Comparison of ENCODE assay signal across 32 cellular contexts in genomic region chr1:83834621-83835264, GRCh38.
A peak's percentile ranks its signal among the peaks of the same experiment; 100 is the strongest.
DNase-seq lines count a peak whose midpoint lies in the region; ATAC-seq and TF ChIP-seq lines count a peak whose summit lies in the region.
"Had no signal": no experiment of that assay in that cellular context is flagged by ENCODE, and none has a peak within 500 bp of the region (broad histone marks: within the 10 kb centered on the region; RNA-seq: fewer than 3 reads in every experiment).

No MANE protein-coding gene starts in this region.

- no peak for DNase-seq in HFFc6
- DNase-seq in epithelial cell of proximal tubule (ENCODE audit: low read depth): no peak
- DNase-seq in progenitor cell of endocrine pancreas (ENCODE audit: low spot score, unreplicated experiment): no peak
- DNase-seq in NCI-H146 (lab: John Stamatoyannopoulos, UW): no peak
- no peak for DNase-seq in NCI-H748 treated with DMSO at 0.1 percent for 48 hours (lab: John Stamatoyannopoulos, UW)
- DNase-seq: activated CD4-positive, alpha-beta T cell treated with anti-CD3 and anti-CD28 coated beads for 36 hours; amniotic stem cell; brain microvascular endothelial cell; C1 segment of cervical spinal cord; colonic mucosa; DMS79; effector memory CD4-positive, alpha-beta T cell; foreskin fibroblast; GM23248; heart left ventricle; KBM-7; kidney; naive B cell; NCI-H1105; NCI-H2029; NCI-H524; SHP77; sigmoid colon had no signal

- no peaks in the 10 kb centered on the region for H3K4me1 Mint-ChIP-seq in HFFc6 (ENCODE audit: low read depth)
- peaks cover 11% of the 10 kb centered on the region for H3K4me1 Mint-ChIP-seq in progenitor cell of endocrine pancreas (ENCODE audit: low read depth)
- H3K4me1 Mint-ChIP-seq: activated CD4-positive, alpha-beta T cell treated with anti-CD3 and anti-CD28 coated beads for 36 hours; naive B cell; stimulated activated effector memory CD8-positive, alpha-beta T cell treated with anti-CD3 and anti-CD28 coated beads, Interleukin-12 subunit alpha, Interleukin-12 subunit beta, amount 100 ng/mL, for 72 hours had no signal

- H3K36me3 Mint-ChIP-seq in HFFc6 (ENCODE audit: low read depth): no peaks in the 10 kb centered on the region
- H3K36me3 Mint-ChIP-seq in progenitor cell of endocrine pancreas (ENCODE audit: insufficient read depth): no peaks in the 10 kb centered on the region
- H3K36me3 Mint-ChIP-seq: mesothelial cell of epicardium; stimulated activated effector memory CD8-positive, alpha-beta T cell treated with anti-CD3 and anti-CD28 coated beads, Interleukin-12 subunit alpha, Interleukin-12 subunit beta, amount 100 ng/mL, for 72 hours had no signal

- H3K27ac Mint-ChIP-seq in HFFc6 (no peak overlapping the region), progenitor cell of endocrine pancreas (no peak overlapping the region)
- H3K27ac Mint-ChIP-seq: activated CD4-positive, alpha-beta T cell treated with anti-CD3 and anti-CD28 coated beads for 36 hours; activated naive CD4-positive, alpha-beta T cell treated with anti-CD3 and anti-CD28 coated beads, Interleukin-2, amount 50 U/mL, for 24 hours; activated T-helper 2 cell treated with anti-CD3 and anti-CD28 coated beads, Interferon-gamma antibody, Interleukin-2, Interleukin-4, amounts not matched to agents 10 μg/mL and 5 μg/mL and 100 μg/mL, durations not matched to agents 14 hours and 24 hours and 36 hours; mesothelial cell of epicardium; stimulated activated effector memory CD8-positive, alpha-beta T cell treated with anti-CD3 and anti-CD28 coated beads, Interleukin-12 subunit alpha, Interleukin-12 subunit beta, amount 100 ng/mL, for 72 hours had no signal

- ATAC-seq in GM21528 (IDR thresholded peaks at IDR 0.05; ENCODE audit: low FRiP score, unreplicated experiment): no peak
- ATAC-seq: activated CD4-positive, alpha-beta T cell treated with anti-CD3 and anti-CD28 coated beads for 36 hours; esophagus mucosa; heart left ventricle; stimulated activated effector memory CD8-positive, alpha-beta T cell treated with anti-CD3 and anti-CD28 coated beads, Interleukin-12 subunit alpha, Interleukin-12 subunit beta, amount 100 ng/mL, for 72 hours had no signal

- H3K9me3 Mint-ChIP-seq in HFFc6 (no peaks in the 10 kb centered on the region), progenitor cell of endocrine pancreas (ENCODE audit: low read depth) (no peaks in the 10 kb centered on the region)
- H3K9me3 Mint-ChIP-seq: activated naive CD4-positive, alpha-beta T cell treated with anti-CD3 and anti-CD28 coated beads, Interleukin-2, amount 50 U/mL, for 24 hours; activated T-helper 2 cell treated with anti-CD3 and anti-CD28 coated beads, Interferon-gamma antibody, Interleukin-2, Interleukin-4, amounts not matched to agents 10 μg/mL and 5 μg/mL and 100 μg/mL, durations not matched to agents 14 hours and 24 hours and 36 hours; naive B cell; stimulated activated effector memory CD8-positive, alpha-beta T cell treated with anti-CD3 and anti-CD28 coated beads, Interleukin-12 subunit alpha, Interleukin-12 subunit beta, amount 100 ng/mL, for 72 hours had no signal

- TF ChIP-seq CTCF in HFFc6 (IDR thresholded peaks at IDR 0.05): peak; percentile 30; the same call in 1 of the 2 replicates
- TF ChIP-seq CTCF in VCaP (conservative IDR thresholded peaks at IDR 0.05): 0 out of 2 replicates have a peak, but pooled peaks have one; percentile 11
- TF ChIP-seq CTCF in epithelial cell of proximal tubule (conservative IDR thresholded peaks at IDR 0.05; ENCODE audit: low read depth, low read length): peak; percentile 18
- TF ChIP-seq CTCF in progenitor cell of endocrine pancreas (IDR thresholded peaks at IDR 0.05; ENCODE audit: unreplicated experiment): peak; percentile 27

- H3K27me3 Mint-ChIP-seq in HFFc6 (ENCODE audit: insufficient read depth) (no peaks in the 10 kb centered on the region; the same call in 1 of the 2 replicates), progenitor cell of endocrine pancreas (no peaks in the 10 kb centered on the region)
- H3K27me3 Mint-ChIP-seq: activated CD4-positive, alpha-beta T cell treated with anti-CD3 and anti-CD28 coated beads for 36 hours; activated naive CD4-positive, alpha-beta T cell treated with anti-CD3 and anti-CD28 coated beads, Interleukin-2, amount 50 U/mL, for 24 hours had no signal

- no peak overlapping the region for H3K27ac ChIP-seq in VCaP
- H3K27ac ChIP-seq: brain microvascular endothelial cell, colonic mucosa, GM23248, heart left ventricle, prostate gland, sigmoid colon, tibial nerve had no signal

- H3K4me3 ChIP-seq in epithelial cell of proximal tubule (ENCODE audit: low read depth, low read length): no peak overlapping the region
- H3K4me3 ChIP-seq: colonic mucosa, GM23248, heart left ventricle, prostate gland, sigmoid colon, tibial nerve had no signal

- no peak overlapping the region for H3K4me3 Mint-ChIP-seq in HFFc6
- no peak overlapping the region for H3K4me3 Mint-ChIP-seq in progenitor cell of endocrine pancreas (ENCODE audit: low read depth)
- H3K4me3 Mint-ChIP-seq: activated CD4-positive, alpha-beta T cell treated with anti-CD3 and anti-CD28 coated beads for 36 hours; activated naive CD4-positive, alpha-beta T cell treated with anti-CD3 and anti-CD28 coated beads, Interleukin-2, amount 50 U/mL, for 24 hours; mesothelial cell of epicardium; naive B cell; stimulated activated effector memory CD8-positive, alpha-beta T cell treated with anti-CD3 and anti-CD28 coated beads, Interleukin-12 subunit alpha, Interleukin-12 subunit beta, amount 100 ng/mL, for 72 hours had no signal
